1 cellular context compared by ENCODE assay signal in the genomic region with DNA sequence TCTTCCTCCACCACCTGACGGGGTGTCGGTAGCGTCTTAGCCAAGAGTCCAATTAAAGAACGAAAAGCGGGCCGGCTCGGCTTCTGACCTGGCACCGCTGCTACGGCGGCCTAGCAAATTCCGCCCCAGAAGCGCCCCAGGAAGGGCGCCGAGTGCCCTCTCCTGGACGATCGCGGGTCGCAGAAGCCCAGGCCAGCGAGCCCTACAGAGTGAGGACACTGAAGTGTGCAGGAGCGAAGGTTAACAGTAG.
A peak's percentile ranks its signal among the peaks of the same experiment; 100 is the strongest.
TF ChIP-seq lines count a peak whose summit lies in the region.

No MANE protein-coding gene starts in this region.

TF ChIP-seq in HepG2, 621 proteins besides CTCF, POLR2A, EP300 and RAD21 (continued from another document and continues in another):
- TF ChIP-seq ZNF713 (CRISPR knock-in tag; IDR thresholded peaks at IDR 0.05), result no peak
- TF ChIP-seq SIN3A (IDR thresholded peaks at IDR 0.05; ENCODE audit: borderline replicate concordance, low read depth, low read length), result 0 out of 2 replicates have a peak, but pooled peaks have one; percentile 57
- peak; percentile 87 for TF ChIP-seq ZNF614 (CRISPR knock-in tag; IDR thresholded peaks at IDR 0.05; ENCODE audit: borderline replicate concordance)
- no peak for TF ChIP-seq CBX1 (IDR thresholded peaks at IDR 0.05; ENCODE audit: low read depth)
- TF ChIP-seq, protein P1, sequence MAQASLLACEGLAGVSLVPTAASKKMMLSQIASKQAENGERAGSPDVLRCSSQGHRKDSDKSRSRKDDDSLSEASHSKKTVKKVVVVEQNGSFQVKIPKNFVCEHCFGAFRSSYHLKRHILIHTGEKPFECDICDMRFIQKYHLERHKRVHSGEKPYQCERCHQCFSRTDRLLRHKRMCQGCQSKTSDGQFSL (CRISPR knock-in tag; IDR thresholded peaks at IDR 0.05), result no peak
- no peak; the same call in 1 of the 2 replicates for TF ChIP-seq MAX (IDR thresholded peaks at IDR 0.05)
- 0 out of 2 replicates have a peak, but pooled peaks have one; percentile 54 for TF ChIP-seq SATB2 (CRISPR knock-in tag; IDR thresholded peaks at IDR 0.05)
- no peak for TF ChIP-seq KMT2A (CRISPR knock-in tag; IDR thresholded peaks at IDR 0.05)
- no peak for TF ChIP-seq ZNF292 (CRISPR knock-in tag; IDR thresholded peaks at IDR 0.05; ENCODE audit: borderline replicate concordance, low read depth)
- TF ChIP-seq ZMYM4 (CRISPR knock-in tag; IDR thresholded peaks at IDR 0.05), result peak; percentile 27; the same call in 1 of the 2 replicates
- TF ChIP-seq ZSCAN21 (CRISPR knock-in tag; IDR thresholded peaks at IDR 0.05; ENCODE audit: borderline replicate concordance), result no peak; the same call in 1 of the 2 replicates
- 0 out of 2 replicates have a peak, but pooled peaks have one; percentile 22 for TF ChIP-seq ZSCAN20 (CRISPR knock-in tag; IDR thresholded peaks at IDR 0.05; ENCODE audit: borderline replicate concordance)
- no peak for TF ChIP-seq ZNF281 (CRISPR knock-in tag; IDR thresholded peaks at IDR 0.05; ENCODE audit: borderline replicate concordance)
- TF ChIP-seq U2AF1 (optimal IDR thresholded peaks at IDR 0.05; ENCODE audit: low read depth, low read length), result no peak
- TF ChIP-seq ZNF10 (CRISPR knock-in tag; IDR thresholded peaks at IDR 0.05; ENCODE audit: borderline replicate concordance, low read depth), result no peak
- no peak for TF ChIP-seq HDAC1 (CRISPR knock-in tag; IDR thresholded peaks at IDR 0.05)
- TF ChIP-seq NFYB (CRISPR knock-in tag; IDR thresholded peaks at IDR 0.05), result 0 out of 2 replicates have a peak, but pooled peaks have one; percentile 3
- 0 out of 2 replicates have a peak, but pooled peaks have one; percentile 27 for TF ChIP-seq ZNF775 (CRISPR knock-in tag; IDR thresholded peaks at IDR 0.05; ENCODE audit: borderline replicate concordance)
- peak; percentile 19 for TF ChIP-seq AGO1 (IDR thresholded peaks at IDR 0.05; ENCODE audit: low read depth, low read length, poor library complexity, severe bottlenecking)
- no peak for TF ChIP-seq TBX3 (IDR thresholded peaks at IDR 0.05; ENCODE audit: borderline replicate concordance)
- TF ChIP-seq ZNF709 (CRISPR knock-in tag; IDR thresholded peaks at IDR 0.05), result peak; percentile 41
- no peak for TF ChIP-seq ZSCAN30 (CRISPR knock-in tag; IDR thresholded peaks at IDR 0.05)
- no peak for TF ChIP-seq HDAC6 (IDR thresholded peaks at IDR 0.05; ENCODE audit: low read depth, low read length)
- no peak for TF ChIP-seq SSRP1 (CRISPR knock-in tag; IDR thresholded peaks at IDR 0.05)
- TF ChIP-seq, protein P2, sequence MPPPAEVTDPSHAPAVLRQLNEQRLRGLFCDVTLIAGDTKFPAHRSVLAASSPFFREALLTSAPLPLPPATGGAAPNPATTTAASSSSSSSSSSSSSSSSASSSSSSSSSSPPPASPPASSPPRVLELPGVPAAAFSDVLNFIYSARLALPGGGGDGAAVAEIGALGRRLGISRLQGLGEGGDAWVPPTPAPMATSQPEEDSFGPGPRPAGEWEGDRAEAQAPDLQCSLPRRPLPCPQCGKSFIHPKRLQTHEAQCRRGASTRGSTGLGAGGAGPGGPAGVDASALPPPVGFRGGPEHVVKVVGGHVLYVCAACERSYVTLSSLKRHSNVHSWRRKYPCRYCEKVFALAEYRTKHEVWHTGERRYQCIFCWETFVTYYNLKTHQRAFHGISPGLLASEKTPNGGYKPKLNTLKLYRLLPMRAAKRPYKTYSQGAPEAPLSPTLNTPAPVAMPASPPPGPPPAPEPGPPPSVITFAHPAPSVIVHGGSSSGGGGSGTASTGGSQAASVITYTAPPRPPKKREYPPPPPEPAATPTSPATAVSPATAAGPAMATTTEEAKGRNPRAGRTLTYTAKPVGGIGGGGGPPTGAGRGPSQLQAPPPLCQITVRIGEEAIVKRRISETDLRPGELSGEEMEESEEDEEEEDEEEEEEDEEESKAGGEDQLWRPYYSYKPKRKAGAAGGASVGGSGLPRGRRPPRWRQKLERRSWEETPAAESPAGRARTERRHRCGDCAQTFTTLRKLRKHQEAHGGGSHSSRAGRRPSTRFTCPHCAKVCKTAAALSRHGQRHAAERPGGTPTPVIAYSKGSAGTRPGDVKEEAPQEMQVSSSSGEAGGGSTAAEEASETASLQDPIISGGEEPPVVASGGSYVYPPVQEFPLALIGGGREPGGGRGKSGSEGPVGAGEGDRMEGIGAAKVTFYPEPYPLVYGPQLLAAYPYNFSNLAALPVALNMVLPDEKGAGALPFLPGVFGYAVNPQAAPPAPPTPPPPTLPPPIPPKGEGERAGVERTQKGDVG (CRISPR knock-in tag; IDR thresholded peaks at IDR 0.05; ENCODE audit: borderline replicate concordance), result no peak
- no peak for TF ChIP-seq NFRKB (IDR thresholded peaks at IDR 0.05)
- no peak for TF ChIP-seq REST (IDR thresholded peaks at IDR 0.05; ENCODE audit: borderline replicate concordance in 1 of 2, low read depth in 1 of 2, low read length in 2 of 2)
- no peak for TF ChIP-seq FOXM1 (CRISPR knock-in tag; IDR thresholded peaks at IDR 0.05)
- no peak for TF ChIP-seq ZSCAN25 (CRISPR knock-in tag; IDR thresholded peaks at IDR 0.05)
- TF ChIP-seq ZNF570 (CRISPR knock-in tag; IDR thresholded peaks at IDR 0.05; ENCODE audit: borderline replicate concordance), result no peak
- TF ChIP-seq BRD4 (CRISPR knock-in tag; IDR thresholded peaks at IDR 0.05), result no peak; the same call in 1 of the 2 replicates
- no peak for TF ChIP-seq ZBTB2 (CRISPR knock-in tag; IDR thresholded peaks at IDR 0.05; ENCODE audit: low read depth)
- TF ChIP-seq ZNF644 (CRISPR knock-in tag; IDR thresholded peaks at IDR 0.05; ENCODE audit: low read depth), result peak; percentile 45; the same call in 1 of the 2 replicates
- no peak for TF ChIP-seq ZFAT (CRISPR knock-in tag; conservative IDR thresholded peaks at IDR 0.05)
- no peak for TF ChIP-seq MBNL3 (CRISPR knock-in tag; conservative IDR thresholded peaks at IDR 0.05)
- TF ChIP-seq PHF8 (CRISPR knock-in tag; IDR thresholded peaks at IDR 0.05), result no peak; the same call in none of the 2 replicates
- TF ChIP-seq CSRNP2 (CRISPR knock-in tag; conservative IDR thresholded peaks at IDR 0.05; ENCODE audit: low read depth), result no peak
- TF ChIP-seq ZNF556 (CRISPR knock-in tag; IDR thresholded peaks at IDR 0.05; ENCODE audit: borderline replicate concordance), result no peak
- no peak for TF ChIP-seq ZC3H4 (CRISPR knock-in tag; IDR thresholded peaks at IDR 0.05; ENCODE audit: borderline replicate concordance)
- peak; percentile 54 for TF ChIP-seq POLR2AphosphoS5 (IDR thresholded peaks at IDR 0.05; ENCODE audit: low read depth, low read length)
- TF ChIP-seq, protein P3, sequence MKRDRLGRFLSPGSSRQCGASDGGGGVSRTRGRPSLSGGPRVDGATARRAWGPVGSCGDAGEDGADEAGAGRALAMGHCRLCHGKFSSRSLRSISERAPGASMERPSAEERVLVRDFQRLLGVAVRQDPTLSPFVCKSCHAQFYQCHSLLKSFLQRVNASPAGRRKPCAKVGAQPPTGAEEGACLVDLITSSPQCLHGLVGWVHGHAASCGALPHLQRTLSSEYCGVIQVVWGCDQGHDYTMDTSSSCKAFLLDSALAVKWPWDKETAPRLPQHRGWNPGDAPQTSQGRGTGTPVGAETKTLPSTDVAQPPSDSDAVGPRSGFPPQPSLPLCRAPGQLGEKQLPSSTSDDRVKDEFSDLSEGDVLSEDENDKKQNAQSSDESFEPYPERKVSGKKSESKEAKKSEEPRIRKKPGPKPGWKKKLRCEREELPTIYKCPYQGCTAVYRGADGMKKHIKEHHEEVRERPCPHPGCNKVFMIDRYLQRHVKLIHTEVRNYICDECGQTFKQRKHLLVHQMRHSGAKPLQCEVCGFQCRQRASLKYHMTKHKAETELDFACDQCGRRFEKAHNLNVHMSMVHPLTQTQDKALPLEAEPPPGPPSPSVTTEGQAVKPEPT (CRISPR knock-in tag; IDR thresholded peaks at IDR 0.05; ENCODE audit: low read depth), result no peak
- no peak for TF ChIP-seq ZKSCAN5 (CRISPR knock-in tag; IDR thresholded peaks at IDR 0.05)
- no peak for TF ChIP-seq ATF7-NPFF (CRISPR knock-in tag; IDR thresholded peaks at IDR 0.05; ENCODE audit: low read depth)
- TF ChIP-seq ZEB1 (IDR thresholded peaks at IDR 0.05; ENCODE audit: insufficient replicate concordance, low read depth), result peak; percentile 15
- TF ChIP-seq ZIK1 (CRISPR knock-in tag; IDR thresholded peaks at IDR 0.05; ENCODE audit: borderline replicate concordance, low read depth), result no peak
- TF ChIP-seq SOX13 (IDR thresholded peaks at IDR 0.05), result no peak
- TF ChIP-seq SOX13 (CRISPR knock-in tag; conservative IDR thresholded peaks at IDR 0.05 in 1 of 2, IDR thresholded peaks at IDR 0.05 in 1 of 2), result no peak
- no peak for TF ChIP-seq ZNF598 (CRISPR knock-in tag; IDR thresholded peaks at IDR 0.05; ENCODE audit: borderline replicate concordance)
- TF ChIP-seq ARHGAP35 (CRISPR knock-in tag; IDR thresholded peaks at IDR 0.05; ENCODE audit: borderline replicate concordance), result 0 out of 2 replicates have a peak, but pooled peaks have one; percentile 5
- TF ChIP-seq, protein P4, sequence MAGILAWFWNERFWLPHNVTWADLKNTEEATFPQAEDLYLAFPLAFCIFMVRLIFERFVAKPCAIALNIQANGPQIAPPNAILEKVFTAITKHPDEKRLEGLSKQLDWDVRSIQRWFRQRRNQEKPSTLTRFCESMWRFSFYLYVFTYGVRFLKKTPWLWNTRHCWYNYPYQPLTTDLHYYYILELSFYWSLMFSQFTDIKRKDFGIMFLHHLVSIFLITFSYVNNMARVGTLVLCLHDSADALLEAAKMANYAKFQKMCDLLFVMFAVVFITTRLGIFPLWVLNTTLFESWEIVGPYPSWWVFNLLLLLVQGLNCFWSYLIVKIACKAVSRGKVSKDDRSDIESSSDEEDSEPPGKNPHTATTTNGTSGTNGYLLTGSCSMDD (CRISPR knock-in tag; IDR thresholded peaks at IDR 0.05), result no peak
